8 cellular contexts compared by ENCODE assay signal in the genomic region with DNA sequence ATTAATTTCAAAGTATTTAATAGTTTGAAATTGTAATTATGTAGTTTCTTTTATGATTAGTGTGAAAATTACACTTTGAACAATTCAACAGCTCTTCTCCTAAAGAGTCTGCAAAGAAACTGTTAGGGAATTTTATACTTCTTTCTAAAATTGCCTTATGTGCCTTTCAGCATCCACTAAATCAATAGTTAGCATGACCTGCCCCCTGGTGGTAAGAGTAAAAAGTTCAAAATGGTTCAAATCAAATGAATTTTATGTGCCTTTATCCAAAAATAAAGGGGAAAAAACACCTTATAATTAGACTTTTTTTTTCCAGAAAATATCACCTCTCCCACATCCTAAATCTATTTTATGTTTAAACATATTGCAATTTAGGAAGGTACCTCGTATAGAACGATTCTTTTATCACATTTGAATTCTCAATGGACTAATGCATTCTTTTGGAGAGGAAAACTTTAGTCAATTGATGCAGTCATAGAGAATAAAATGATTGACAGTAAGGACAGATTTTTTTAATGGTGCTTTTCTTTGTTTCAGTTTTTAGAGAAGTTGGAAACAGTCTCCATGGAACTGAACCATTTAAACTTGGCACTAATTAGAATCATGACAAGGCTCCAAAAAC.
DNase-seq lines count a peak whose midpoint lies in the region; ATAC-seq and TF ChIP-seq lines count a peak whose summit lies in the region.

No MANE protein-coding gene starts in this region.

- H2BK12ac ChIP-seq in H9 (ENCODE audit: insufficient read length, low read depth, low read length): no peak overlapping the region

- H3K56ac ChIP-seq in H9 (ENCODE audit: insufficient read length, low read depth, low read length): no peak overlapping the region

- no peak overlapping the region for H3K4ac ChIP-seq in H9 (ENCODE audit: low read depth, low read length)

- no peak overlapping the region for H2BK20ac ChIP-seq in H9 (ENCODE audit: low read depth, low read length, poor library complexity, severe bottlenecking)

- H4K8ac ChIP-seq in H9 (replicated peaks; ENCODE audit: insufficient read length, low read depth, low read length): no peak overlapping the region

- H3K36me3 Mint-ChIP-seq in H9 (ENCODE audit: insufficient read depth in 1 of 3, low read depth in 3 of 3) (no peaks in the 10 kb centered on the region), endothelial cell (ENCODE audit: low read depth, unreplicated experiment) (no peaks in the 10 kb centered on the region), neural progenitor cell (no peaks in the 10 kb centered on the region)

- no peak overlapping the region for H2BK120ac ChIP-seq in H9 (ENCODE audit: low read depth, low read length, poor library complexity, severe bottlenecking)

- H3K4me1 ChIP-seq in H9 (ENCODE audit: insufficient read depth, low read length) (peaks cover 2% of the 10 kb centered on the region; the same call in 1 of the 2 replicates), neural progenitor cell (peaks cover 14% of the 10 kb centered on the region)

- H3K4me2 ChIP-seq in H9 (ENCODE audit: insufficient read depth, insufficient read length, low read length) (no peak overlapping the region), neural progenitor cell (no peak overlapping the region)

- H2BK15ac ChIP-seq in H9 (ENCODE audit: low read depth, low read length): no peak overlapping the region

- H3K36me3 ChIP-seq in neural progenitor cell: no peaks in the 10 kb centered on the region

- H4K91ac ChIP-seq in H9 (ENCODE audit: insufficient read length, low read depth, low read length): no peak overlapping the region

- H3K18ac ChIP-seq in H9 (ENCODE audit: insufficient read length, low read depth, low read length): no peak overlapping the region

- no peak overlapping the region for H3K9ac ChIP-seq in H9 (ENCODE audit: extremely low read depth, insufficient read length, low read length)
- H3K9ac ChIP-seq in neural progenitor cell: no peak overlapping the region

- no peak overlapping the region for H3K4me3 ChIP-seq in neural progenitor cell

- H3K27me3 ChIP-seq in H9 (ENCODE audit: insufficient read depth, low read length): no peaks in the 10 kb centered on the region
- H3K27me3 ChIP-seq in neural progenitor cell: no peaks in the 10 kb centered on the region

- H4K5ac ChIP-seq in H9 (ENCODE audit: insufficient read length, low read depth, low read length): no peak overlapping the region

- TF ChIP-seq CTCF in H9 (conservative IDR thresholded peaks at IDR 0.05) (peak; percentile 84), endothelial cell (IDR thresholded peaks at IDR 0.05; ENCODE audit: unreplicated experiment) (peak; percentile 97), neural progenitor cell (IDR thresholded peaks at IDR 0.05) (peak; percentile 88)

- H3K4me3 Mint-ChIP-seq in H9 (no peak overlapping the region), endothelial cell (ENCODE audit: unreplicated experiment) (no peak overlapping the region), neural progenitor cell (no peak overlapping the region)

- H3K9me3 ChIP-seq in H9 (ENCODE audit: control insufficient read depth, low read depth, low read length) (no peaks in the 10 kb centered on the region), neural progenitor cell (ENCODE audit: low read depth) (no peaks in the 10 kb centered on the region)

- H3K9me3 Mint-ChIP-seq in H9 (no peaks in the 10 kb centered on the region), endothelial cell (ENCODE audit: unreplicated experiment) (no peaks in the 10 kb centered on the region), neural progenitor cell (peaks cover 2% of the 10 kb centered on the region)

- H2AK5ac ChIP-seq in H9 (ENCODE audit: insufficient read length, low read length): no peak overlapping the region

- peaks cover 6% of the 10 kb centered on the region for H3F3A ChIP-seq in neural progenitor cell (ENCODE audit: low read depth)

- H3K27me3 Mint-ChIP-seq in H9 (ENCODE audit: low read depth): no peaks in the 10 kb centered on the region
- no peaks in the 10 kb centered on the region for H3K27me3 Mint-ChIP-seq in endothelial cell (ENCODE audit: unreplicated experiment)
- no peaks in the 10 kb centered on the region for H3K27me3 Mint-ChIP-seq in neural progenitor cell (ENCODE audit: insufficient read depth, low read depth)

- H2AFZ ChIP-seq in H9 (ENCODE audit: low read length) (no peak overlapping the region), neural progenitor cell (replicated peaks) (no peak overlapping the region)

- H3K14ac ChIP-seq in H9 (ENCODE audit: insufficient read depth, low read length): no peak overlapping the region

- no peak overlapping the region for H3T11ph ChIP-seq in H9 (ENCODE audit: low read length)

- H3K79me2 ChIP-seq in H9 (ENCODE audit: insufficient read depth, low read length) (no peaks in the 10 kb centered on the region), neural progenitor cell (ENCODE audit: low read depth) (no peaks in the 10 kb centered on the region)

- ATAC-seq in HG02970 (IDR thresholded peaks at IDR 0.05; ENCODE audit: low FRiP score, unreplicated experiment): no peak
- ATAC-seq in HG03432 (IDR thresholded peaks at IDR 0.05; ENCODE audit: unreplicated experiment): no peak

- H4K20me1 ChIP-seq in H9 (ENCODE audit: control insufficient read depth, insufficient read depth, insufficient read length): no peaks in the 10 kb centered on the region
- no peaks in the 10 kb centered on the region for H4K20me1 ChIP-seq in neural progenitor cell (ENCODE audit: low read depth)

- H3K4me1 Mint-ChIP-seq in H9 (peaks cover 16 to 19% of the 10 kb centered on the region in 2 experiments), endothelial cell (ENCODE audit: unreplicated experiment) (no peaks in the 10 kb centered on the region), neural progenitor cell (peaks cover 13% of the 10 kb centered on the region)

- DNase-seq in NCI-H510A treated with DMSO at 0.1 percent for 48 hours (lab: John Stamatoyannopoulos, UW): peak; percentile 20
- no peak for DNase-seq in NCI-H510A (lab: John Stamatoyannopoulos, UW)
- no peak for DNase-seq in H9
- peak; percentile 79 for DNase-seq in RKO (ENCODE audit: low spot score)
- DNase-seq in endothelial cell (ENCODE audit: low spot score): peak; percentile 61
- DNase-seq in neural progenitor cell (ENCODE audit: low spot score): peak; percentile 63

- H3K23ac ChIP-seq in H9 (ENCODE audit: insufficient read length, low read depth, low read length): no peak overlapping the region

- H3K23me2 ChIP-seq in H9 (ENCODE audit: insufficient read length, low read depth, low read length, poor library complexity, severe bottlenecking): no peaks in the 10 kb centered on the region

- H3K79me1 ChIP-seq in H9 (ENCODE audit: insufficient read depth, low read depth, low read length, poor library complexity, severe bottlenecking): no peaks in the 10 kb centered on the region

- no peak overlapping the region for H3K27ac ChIP-seq in H9 (ENCODE audit: insufficient read length, low read depth, low read length)
- no peak overlapping the region for H3K27ac ChIP-seq in neural progenitor cell

- H3K27ac Mint-ChIP-seq in H9 (no peak overlapping the region), endothelial cell (ENCODE audit: unreplicated experiment) (no peak overlapping the region), neural progenitor cell (no peak overlapping the region)

- WGBS in H9 (ENCODE audit: extremely low coverage, insufficient read length, low lambda C conversion rate): no CpG with 5 or more reads among the region's 2 CpGs

- no peak overlapping the region for H2BK5ac ChIP-seq in H9 (ENCODE audit: insufficient read length, low read length)

Comparison
In these comparisons a context has a peak if more than half of its experiments do, and no peak if none do; other contexts are left out.
1. DNase-seq: peak in NCI-H510A treated with DMSO at 0.1 percent for 48 hours (single experiment), RKO (single experiment), endothelial cell (single experiment) and neural progenitor cell (single experiment); none in NCI-H510A (single experiment) and H9 (single experiment).
2. Peak in every context shown above with its lines, with median percentiles within 50 percentile points of each other: CTCF ChIP-seq.